Comparison of ENCODE assay signal across 10 cellular contexts in the genomic region with DNA sequence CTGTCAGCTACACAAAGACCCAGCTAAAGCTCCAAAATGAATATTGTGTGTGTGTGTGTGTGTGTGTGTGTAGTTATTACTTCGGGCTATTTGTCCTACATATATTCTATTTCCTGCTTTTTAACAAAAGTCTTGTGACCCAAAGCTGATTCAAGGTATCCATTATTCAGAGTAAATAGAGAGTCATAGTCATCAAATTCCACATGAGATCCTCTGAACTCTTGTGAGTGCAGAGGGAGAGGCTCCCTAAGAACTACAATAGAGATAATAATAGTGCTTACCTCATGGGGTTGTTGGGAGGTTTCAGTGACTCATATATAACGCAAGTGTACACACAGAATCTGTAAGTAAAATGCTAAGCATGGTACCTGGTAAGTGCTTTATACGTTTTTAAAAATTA. TPM values are rescaled to one million over a fixed set of nuclear protein-coding genes. Genes with fewer than 3 reads are reported as not detected.
DNase-seq lines count a peak whose midpoint lies in the region; ATAC-seq and TF ChIP-seq lines count a peak whose summit lies in the region.
"Had no signal": no experiment of that assay in that cellular context is flagged by ENCODE, and none has a peak within 500 bp of the region (broad histone marks: within the 10 kb centered on the region; RNA-seq: fewer than 3 reads in every experiment).

No MANE protein-coding gene starts in this region.

- peak; percentile 97 for DNase-seq in ELR (ENCODE audit: low read depth)
- DNase-seq in NCI-H2081 (lab: John Stamatoyannopoulos, UW), result peak; percentile 52 to 65
- peak; percentile 91 for DNase-seq in brain microvascular endothelial cell
- DNase-seq in naive thymus-derived CD4-positive, alpha-beta T cell, result no peak
- DNase-seq in DMS79 treated with DMSO at 0.1 percent for 48 hours (lab: John Stamatoyannopoulos, UW), result no peak
- DNase-seq in activated CD8-positive, alpha-beta memory T cell treated with anti-CD3 and anti-CD28 coated beads, Interleukin-2, amount 10 ng/mL, durations not matched to agents 7 days and 5 days, result no peak
- DNase-seq in NCI-H1694 treated with DMSO at 0.1 percent for 48 hours (lab: John Stamatoyannopoulos, UW), result no peak
- no peak for DNase-seq in activated CD4-positive, alpha-beta T cell treated with anti-CD3 and anti-CD28 coated beads, Interleukin-2, amount 50 U/mL, for 4 hours
- DNase-seq: activated naive CD4-positive, alpha-beta T cell treated with anti-CD3 and anti-CD28 coated beads, Interleukin-2, amount 10 ng/mL, durations not matched to agents 7 days and 5 days had no signal

- peaks cover 9 to 41% (median 28%) of the 10 kb centered on the region in 7 donors for H3K4me1 Mint-ChIP-seq in naive thymus-derived CD4-positive, alpha-beta T cell
- peaks cover 11% of the 10 kb centered on the region for H3K4me1 Mint-ChIP-seq in activated CD8-positive, alpha-beta memory T cell treated with anti-CD3 and anti-CD28 coated beads, Interleukin-2, amount 10 ng/mL, durations not matched to agents 7 days and 5 days

- no peak overlapping the region for H3K4me3 Mint-ChIP-seq in naive thymus-derived CD4-positive, alpha-beta T cell
- no peak overlapping the region for H3K4me3 Mint-ChIP-seq in activated CD8-positive, alpha-beta memory T cell treated with anti-CD3 and anti-CD28 coated beads, Interleukin-2, amount 10 ng/mL, durations not matched to agents 7 days and 5 days
- H3K4me3 Mint-ChIP-seq: activated naive CD4-positive, alpha-beta T cell treated with anti-CD3 and anti-CD28 coated beads, Interleukin-2, amount 10 ng/mL, durations not matched to agents 7 days and 5 days had no signal

- POLR2A ChIA-PET in naive thymus-derived CD4-positive, alpha-beta T cell (lab: Charles Lee), result interaction anchor here (0.6 kb wide), 1 partner anchor 80 kb away, joined by 4 read pairs; no protein-coding TSS in a partner anchor

- CTCF ChIA-PET in naive thymus-derived CD4-positive, alpha-beta T cell (lab: Charles Lee), result interaction anchor here (0.7 kb wide), 1 partner anchor 19 kb away, joined by 4 read pairs; no protein-coding TSS in a partner anchor
- CTCF ChIA-PET in activated CD8-positive, alpha-beta memory T cell treated with anti-CD3 and anti-CD28 coated beads, Interleukin-2, amount 10 ng/mL, durations not matched to agents 7 days and 5 days (lab: Charles Lee), result no interaction called here

- peak; percentile 62 for ATAC-seq in naive thymus-derived CD4-positive, alpha-beta T cell
- no peak for ATAC-seq in activated CD8-positive, alpha-beta memory T cell treated with anti-CD3 and anti-CD28 coated beads, Interleukin-2, amount 10 ng/mL, durations not matched to agents 7 days and 5 days

- H3K36me3 Mint-ChIP-seq in naive thymus-derived CD4-positive, alpha-beta T cell, result peaks cover 0 to 4% (median 0%) of the 10 kb centered on the region in 5 donors
- peaks cover 2% of the 10 kb centered on the region for H3K36me3 Mint-ChIP-seq in activated CD8-positive, alpha-beta memory T cell treated with anti-CD3 and anti-CD28 coated beads, Interleukin-2, amount 10 ng/mL, durations not matched to agents 7 days and 5 days

- intact Hi-C loops in naive thymus-derived CD4-positive, alpha-beta T cell (cut with micrococcal nuclease), result no loop called here

- H3K9me3 ChIP-seq in naive thymus-derived CD4-positive, alpha-beta T cell (ENCODE audit: control insufficient read depth in 2 of 3, low read length in 3 of 3), result no peaks in the 10 kb centered on the region
- H3K9me3 ChIP-seq: suprapubic skin had no signal

- H3K36me3 ChIP-seq in brain microvascular endothelial cell (replicated peaks), result no peaks in the 10 kb centered on the region
- H3K36me3 ChIP-seq in naive thymus-derived CD4-positive, alpha-beta T cell (ENCODE audit: control insufficient read depth in 2 of 3, insufficient read depth in 3 of 3, low read length in 3 of 3), result no peaks in the 10 kb centered on the region
- H3K36me3 ChIP-seq: suprapubic skin had no signal

- H3K27ac Mint-ChIP-seq in naive thymus-derived CD4-positive, alpha-beta T cell, result peak overlapping the region in 1 of 9 donors; percentile 52
- H3K27ac Mint-ChIP-seq in activated CD8-positive, alpha-beta memory T cell treated with anti-CD3 and anti-CD28 coated beads, Interleukin-2, amount 10 ng/mL, durations not matched to agents 7 days and 5 days, result no peak overlapping the region
- H3K27ac Mint-ChIP-seq: activated naive CD4-positive, alpha-beta T cell treated with anti-CD3 and anti-CD28 coated beads, Interleukin-2, amount 10 ng/mL, durations not matched to agents 7 days and 5 days had no signal

- H3K27me3 ChIP-seq in brain microvascular endothelial cell (replicated peaks), result no peaks in the 10 kb centered on the region
- H3K27me3 ChIP-seq in naive thymus-derived CD4-positive, alpha-beta T cell (ENCODE audit: control insufficient read depth in 2 of 2, insufficient read depth in 2 of 2, low read length in 2 of 2), result no peaks in the 10 kb centered on the region
- H3K27me3 ChIP-seq: suprapubic skin had no signal

- in situ Hi-C loops in brain microvascular endothelial cell (cut with HindIII; ENCODE audit: low pct_ligation_motif_present, low sequenced_read_pairs), result no loop called here

- no peaks in the 10 kb centered on the region for H3K27me3 Mint-ChIP-seq in naive thymus-derived CD4-positive, alpha-beta T cell
- H3K27me3 Mint-ChIP-seq in activated CD8-positive, alpha-beta memory T cell treated with anti-CD3 and anti-CD28 coated beads, Interleukin-2, amount 10 ng/mL, durations not matched to agents 7 days and 5 days, result no peaks in the 10 kb centered on the region
- H3K27me3 Mint-ChIP-seq: activated naive CD4-positive, alpha-beta T cell treated with anti-CD3 and anti-CD28 coated beads, Interleukin-2, amount 10 ng/mL, durations not matched to agents 7 days and 5 days had no signal

- peaks cover 0 to 3% (median 0%) of the 10 kb centered on the region in 11 donors for H3K9me3 Mint-ChIP-seq in naive thymus-derived CD4-positive, alpha-beta T cell
- H3K9me3 Mint-ChIP-seq in activated CD8-positive, alpha-beta memory T cell treated with anti-CD3 and anti-CD28 coated beads, Interleukin-2, amount 10 ng/mL, durations not matched to agents 7 days and 5 days (ENCODE audit: low read depth), result peaks cover 2% of the 10 kb centered on the region
- H3K9me3 Mint-ChIP-seq: activated naive CD4-positive, alpha-beta T cell treated with anti-CD3 and anti-CD28 coated beads, Interleukin-2, amount 10 ng/mL, durations not matched to agents 7 days and 5 days had no signal

- peak overlapping the region; percentile 98 for H3K27ac ChIP-seq in brain microvascular endothelial cell
- H3K27ac ChIP-seq in naive thymus-derived CD4-positive, alpha-beta T cell (ENCODE audit: low read depth, low read length), result no peak overlapping the region
- H3K27ac ChIP-seq: suprapubic skin had no signal

- H3K4me3 ChIP-seq in brain microvascular endothelial cell (ENCODE audit: low read depth, low read length), result no peak overlapping the region
- H3K4me3 ChIP-seq in naive thymus-derived CD4-positive, alpha-beta T cell (ENCODE audit: low read length), result no peak overlapping the region
- H3K4me3 ChIP-seq: suprapubic skin had no signal

- H3K4me1 ChIP-seq in naive thymus-derived CD4-positive, alpha-beta T cell (ENCODE audit: control insufficient read depth in 2 of 2, insufficient read depth in 2 of 2, low read length in 2 of 2), result peaks cover 0 to 18% of the 10 kb centered on the region in 2 donors

- TF ChIP-seq CTCF in brain microvascular endothelial cell (IDR thresholded peaks at IDR 0.05; ENCODE audit: low read depth, low read length, missing control alignments), result no peak

RNA-seq across cellular contexts. Expression of gene GPCPD1, which starts 43.8 kb away (rescaled TPM):
- 100 to 1,000 TPM in 2 of 5 experiments, 10 to 100 TPM in 3; 27.9 to 208 (median 76.5) TPM for total RNA-seq in naive thymus-derived CD4-positive, alpha-beta T cell
- 10 to 100 TPM; 24.8 to 37.1 TPM for polyA plus RNA-seq in naive thymus-derived CD4-positive, alpha-beta T cell
- total RNA-seq in activated CD8-positive, alpha-beta memory T cell treated with anti-CD3 and anti-CD28 coated beads, Interleukin-2, amount 10 ng/mL, durations not matched to agents 7 days and 5 days, result 10 to 100 TPM; 21.5 to 36.6 TPM

Comparison
In these comparisons a context has a peak if more than half of its experiments do, and no peak if none do; other contexts are left out.
1. DNase-seq: peak in ELR (single experiment), NCI-H2081 (2 of 2) and brain microvascular endothelial cell (single experiment); none in naive thymus-derived CD4-positive, alpha-beta T cell (0 of 9), DMS79 treated with DMSO at 0.1 percent for 48 hours (single experiment), activated CD8-positive, alpha-beta memory T cell treated with anti-CD3 and anti-CD28 coated beads, Interleukin-2, amount 10 ng/mL, durations not matched to agents 7 days and 5 days (single experiment), NCI-H1694 treated with DMSO at 0.1 percent for 48 hours (single experiment) and activated CD4-positive, alpha-beta T cell treated with anti-CD3 and anti-CD28 coated beads, Interleukin-2, amount 50 U/mL, for 4 hours (0 of 2).